Comparison of ENCODE assay signal across 26 cellular contexts in the genomic region with DNA sequence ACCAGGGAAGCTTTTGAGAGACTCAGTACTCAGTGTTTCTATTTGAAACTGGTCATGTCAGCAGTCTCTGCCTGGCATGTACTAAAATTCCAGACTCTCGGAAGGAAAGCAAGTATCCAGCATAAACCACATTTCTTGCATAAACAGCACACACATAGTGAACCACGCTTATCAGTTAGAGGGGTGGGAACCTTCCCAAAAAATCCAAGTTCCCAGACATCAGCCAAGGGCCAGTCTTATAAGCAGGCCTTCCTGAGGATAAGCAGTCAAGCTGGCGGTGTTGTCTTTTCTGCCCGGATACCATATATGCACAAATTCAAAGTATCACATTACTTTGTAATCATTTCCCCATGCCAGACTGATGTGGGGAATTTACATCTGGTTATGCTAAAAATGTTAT.
DNase-seq lines count a peak whose midpoint lies in the region; ATAC-seq and TF ChIP-seq lines count a peak whose summit lies in the region.
"Had no signal": no experiment of that assay in that cellular context is flagged by ENCODE, and none has a peak within 500 bp of the region (broad histone marks: within the 10 kb centered on the region; RNA-seq: fewer than 3 reads in every experiment).

No MANE protein-coding gene starts in this region.

- H3K9me2 ChIP-seq in hepatocyte (replicated peaks; ENCODE audit: insufficient read depth) = no peaks in the 10 kb centered on the region

- no peak for TF ChIP-seq EP300 in sigmoid colon (IDR thresholded peaks at IDR 0.05)

- H3K27ac Mint-ChIP-seq in chondrocyte (ENCODE audit: unreplicated experiment) = peak overlapping the region; percentile 91
- H3K27ac Mint-ChIP-seq: activated naive CD8-positive, alpha-beta T cell treated with anti-CD3 and anti-CD28 coated beads, Interleukin-2, amount 50 U/mL, for 24 hours; CD4-positive, alpha-beta memory T cell; stimulated activated naive B cell treated with anti-CD40 and anti-IgM and Interleukin-4, amounts not matched to agents 10 μg/mL and 1 μg/mL and 100 μg/mL, for 72 hours had no signal

- ATAC-seq in Right ventricle myocardium superior (ENCODE audit: poor library complexity) = peak; percentile 64
- ATAC-seq: activated naive CD8-positive, alpha-beta T cell treated with anti-CD3 and anti-CD28 coated beads, Interleukin-2, amount 50 U/mL, for 24 hours; sciatic nerve; stimulated activated naive B cell treated with anti-CD40 and anti-IgM and Interleukin-4, amounts not matched to agents 10 μg/mL and 1 μg/mL and 100 μg/mL, for 72 hours had no signal

- H3K4me2 ChIP-seq in hepatocyte = peak overlapping the region; percentile 28
- H3K4me2 ChIP-seq: neural progenitor cell had no signal

- TF ChIP-seq CTCF in left ventricle myocardium inferior (IDR thresholded peaks at IDR 0.05; ENCODE audit: borderline replicate concordance) = no peak
- TF ChIP-seq CTCF in chondrocyte (IDR thresholded peaks at IDR 0.05) = no peak
- no peak for TF ChIP-seq CTCF in hepatocyte (IDR thresholded peaks at IDR 0.05; ENCODE audit: poor library complexity)
- no peak for TF ChIP-seq CTCF in tibial artery (IDR thresholded peaks at IDR 0.05)
- no peak for TF ChIP-seq CTCF in sigmoid colon (IDR thresholded peaks at IDR 0.05)

- no peak overlapping the region for H3K4me3 Mint-ChIP-seq in chondrocyte (ENCODE audit: unreplicated experiment)
- H3K4me3 Mint-ChIP-seq: activated naive CD8-positive, alpha-beta T cell treated with anti-CD3 and anti-CD28 coated beads, Interleukin-2, amount 50 U/mL, for 24 hours; CD4-positive, alpha-beta memory T cell; neural progenitor cell; stimulated activated naive B cell treated with anti-CD40 and anti-IgM and Interleukin-4, amounts not matched to agents 10 μg/mL and 1 μg/mL and 100 μg/mL, for 72 hours had no signal

- H3K27me3 ChIP-seq in left ventricle myocardium inferior (ENCODE audit: low read depth) (no peaks in the 10 kb centered on the region), hepatocyte (no peaks in the 10 kb centered on the region), tibial artery (no peaks in the 10 kb centered on the region), sigmoid colon (no peaks in the 10 kb centered on the region)
- H3K27me3 ChIP-seq: dorsolateral prefrontal cortex, neural progenitor cell had no signal

- DNase-seq in Right ventricle myocardium superior (no peak), left ventricle myocardium inferior (no peak), chondrocyte (ENCODE audit: low spot score) (no peak), hepatocyte (ENCODE audit: low spot score) (peak; percentile 28), tibial artery (peak; percentile 29 to 70), NOMO-1 (lab: John Stamatoyannopoulos, UW; ENCODE audit: unreplicated experiment in 2 of 2) (no peak), sigmoid colon (no peak)
- DNase-seq in stimulated activated naive CD4-positive, alpha-beta T cell (lab: John Stamatoyannopoulos, UW) = no peak
- DNase-seq: activated CD4-positive, alpha-beta T cell treated with anti-CD3 and anti-CD28 coated beads for 48 hours; activated gamma-delta T cell treated with Interleukin-2 at 50 U/mL for 16 hours; activated naive CD8-positive, alpha-beta T cell treated with anti-CD3 and anti-CD28 coated beads, Interleukin-2, amount 50 U/mL, for 24 hours; activated T-cell treated with anti-CD3 and anti-CD28 coated beads, Interleukin-2, amount 50 U/mL, for 1 hour; AML-193; caudate nucleus; CD4-positive, alpha-beta memory T cell; dorsolateral prefrontal cortex; GOT3; NCI-H146; NCI-H446; stimulated activated CD4-positive, alpha-beta T cell treated with anti-CD3 and anti-CD28 coated beads, Interleukin-15, amount 100 ng/mL, for 24 hours; stimulated activated naive B cell treated with anti-CD40 and anti-IgM and Interleukin-4, amounts not matched to agents 10 μg/mL and 1 μg/mL and 100 μg/mL, for 72 hours; SW 1271; T-helper 9 cell had no signal

- H4K20me1 ChIP-seq in hepatocyte (ENCODE audit: insufficient read depth, poor library complexity, severe bottlenecking) = no peaks in the 10 kb centered on the region

- H3K36me3 Mint-ChIP-seq in chondrocyte (ENCODE audit: low read depth) = peaks cover 24% of the 10 kb centered on the region
- H3K36me3 Mint-ChIP-seq: CD4-positive, alpha-beta memory T cell; stimulated activated naive B cell treated with anti-CD40 and anti-IgM and Interleukin-4, amounts not matched to agents 10 μg/mL and 1 μg/mL and 100 μg/mL, for 72 hours had no signal

- H3K27me3 Mint-ChIP-seq in chondrocyte (ENCODE audit: low read depth) = no peaks in the 10 kb centered on the region
- H3K27me3 Mint-ChIP-seq: activated naive CD8-positive, alpha-beta T cell treated with anti-CD3 and anti-CD28 coated beads, Interleukin-2, amount 50 U/mL, for 24 hours; stimulated activated naive B cell treated with anti-CD40 and anti-IgM and Interleukin-4, amounts not matched to agents 10 μg/mL and 1 μg/mL and 100 μg/mL, for 72 hours had no signal

- TF ChIP-seq POLR2A in sigmoid colon (IDR thresholded peaks at IDR 0.05) = no peak

- H3K9me3 ChIP-seq in left ventricle myocardium inferior (replicated peaks) (no peaks in the 10 kb centered on the region), hepatocyte (ENCODE audit: low read depth) (no peaks in the 10 kb centered on the region), tibial artery (no peaks in the 10 kb centered on the region), sigmoid colon (no peaks in the 10 kb centered on the region)

- peaks cover 73% of the 10 kb centered on the region for H3K4me1 Mint-ChIP-seq in chondrocyte (ENCODE audit: low read depth)
- H3K4me1 Mint-ChIP-seq: activated naive CD8-positive, alpha-beta T cell treated with anti-CD3 and anti-CD28 coated beads, Interleukin-2, amount 50 U/mL, for 24 hours; CD4-positive, alpha-beta memory T cell; neural progenitor cell; stimulated activated naive B cell treated with anti-CD40 and anti-IgM and Interleukin-4, amounts not matched to agents 10 μg/mL and 1 μg/mL and 100 μg/mL, for 72 hours had no signal

- no peak overlapping the region for H3K4me3 ChIP-seq in left ventricle myocardium inferior
- H3K4me3 ChIP-seq in hepatocyte = no peak overlapping the region
- H3K4me3 ChIP-seq in tibial artery = peak overlapping the region in 1 of 2 donors; percentile 1
- no peak overlapping the region for H3K4me3 ChIP-seq in sigmoid colon
- H3K4me3 ChIP-seq: dorsolateral prefrontal cortex, neural progenitor cell had no signal

- H3K9me3 Mint-ChIP-seq in chondrocyte (ENCODE audit: low read depth) = no peaks in the 10 kb centered on the region
- H3K9me3 Mint-ChIP-seq: activated naive CD8-positive, alpha-beta T cell treated with anti-CD3 and anti-CD28 coated beads, Interleukin-2, amount 50 U/mL, for 24 hours; CD4-positive, alpha-beta memory T cell; stimulated activated naive B cell treated with anti-CD40 and anti-IgM and Interleukin-4, amounts not matched to agents 10 μg/mL and 1 μg/mL and 100 μg/mL, for 72 hours had no signal

- intact Hi-C loops in Right ventricle myocardium superior (cut with DNase I) (no loop called here), left ventricle myocardium inferior (cut with micrococcal nuclease) (no loop called here), tibial artery (cut with DNase I; ENCODE audit: low total_unique reads) (no loop called here), sigmoid colon (cut with DNase I) (no loop called here)

- no peaks in the 10 kb centered on the region for H3K36me3 ChIP-seq in left ventricle myocardium inferior
- no peaks in the 10 kb centered on the region for H3K36me3 ChIP-seq in hepatocyte (replicated peaks; ENCODE audit: insufficient read depth, low read depth)
- H3K36me3 ChIP-seq in tibial artery = no peaks in the 10 kb centered on the region
- no peaks in the 10 kb centered on the region for H3K36me3 ChIP-seq in sigmoid colon
- H3K36me3 ChIP-seq: neural progenitor cell had no signal

- no peaks in the 10 kb centered on the region for H3K79me2 ChIP-seq in hepatocyte

- H3K27ac ChIP-seq in left ventricle myocardium inferior (replicated peaks) (no peak overlapping the region), hepatocyte (peak overlapping the region; percentile 72), tibial artery (peak overlapping the region; percentile 83 to 84), sigmoid colon (no peak overlapping the region)
- H3K27ac ChIP-seq: neural progenitor cell, VCaP had no signal

- WGBS in hepatocyte (ENCODE audit: low lambda C conversion rate, missing lambda C conversion rate) = 52% methylated on average over 4 of the region's 4 CpGs
- 83 to 89% methylated on average over 4 of the region's 4 CpGs for WGBS in sigmoid colon, 2 donors

- no peaks in the 10 kb centered on the region for H3K4me1 ChIP-seq in left ventricle myocardium inferior
- peaks cover 7% of the 10 kb centered on the region for H3K4me1 ChIP-seq in hepatocyte (ENCODE audit: insufficient read depth)
- H3K4me1 ChIP-seq in tibial artery = peaks cover 0 to 94% (median 21%) of the 10 kb centered on the region in 4 donors
- peaks cover 0 to 6% (median 0%) of the 10 kb centered on the region in 4 donors for H3K4me1 ChIP-seq in sigmoid colon
- H3K4me1 ChIP-seq: neural progenitor cell had no signal

- no peak overlapping the region for H2AFZ ChIP-seq in hepatocyte
- H2AFZ ChIP-seq: neural progenitor cell had no signal

Comparison
In these comparisons a context has a peak if more than half of its experiments do, and no peak if none do; other contexts are left out.
1. DNase-seq: peak in hepatocyte (single experiment) and tibial artery (2 of 2); none in Right ventricle myocardium superior (single experiment), left ventricle myocardium inferior (single experiment), chondrocyte (single experiment), NOMO-1 (0 of 2), stimulated activated naive CD4-positive, alpha-beta T cell (0 of 6) and sigmoid colon (single experiment).
2. H3K27ac ChIP-seq: peak in hepatocyte (single experiment) and tibial artery (2 of 2); none in left ventricle myocardium inferior (single experiment) and sigmoid colon (0 of 4).